35 cellular contexts compared by ENCODE assay signal in genomic region chr11:122938557-122938956, GRCh38. TPM values are rescaled to one million over a fixed set of nuclear protein-coding genes. Genes with fewer than 3 reads are reported as not detected.
"Had no signal": no experiment of that assay in that cellular context is flagged by ENCODE, and none has a peak within 500 bp of the region (broad histone marks: within the 10 kb centered on the region; RNA-seq: fewer than 3 reads in every experiment).

No MANE protein-coding gene starts in this region.

- ATAC-seq: body of pancreas had no signal

- DNase-seq: activated B cell treated with CpG ODN at 0.5 μM for 24 hours; activated CD4-positive, alpha-beta memory T cell treated with anti-CD3 and anti-CD28 coated beads for 36 hours; activated CD4-positive, alpha-beta T cell treated with anti-CD3 and anti-CD28 coated beads for 4 hours; activated CD4-positive, alpha-beta T cell treated with anti-CD3 and anti-CD28 coated beads, Interleukin-2, amount 50 U/mL, for 1 hour; activated CD4-positive, alpha-beta T cell treated with anti-CD3 and anti-CD28 coated beads, Interleukin-2, amount 50 U/mL, for 4 hours; activated CD4-positive, CD25-positive, alpha-beta regulatory T cell treated with anti-CD3 and anti-CD28 coated beads, Interleukin-2, amount 50 U/mL, for 72 hours; activated CD8-positive, alpha-beta memory T cell treated with anti-CD3 and anti-CD28 coated beads, Interleukin-2, amount 50 U/mL, for 4 hours; activated effector memory CD4-positive, alpha-beta T cell treated with anti-CD3 and anti-CD28 coated beads, Interleukin-2, amount 50 U/mL, for 16 hours; activated gamma-delta T cell treated with Interleukin-2 at 50 U/mL for 16 hours; activated naive CD4-positive, alpha-beta T cell; activated naive CD4-positive, alpha-beta T cell treated with anti-CD3 and anti-CD28 coated beads for 36 hours; activated naive CD4-positive, alpha-beta T cell treated with anti-CD3 and anti-CD28 coated beads, Interleukin-2, amount 50 U/mL, for 16 hours; activated naive CD8-positive, alpha-beta T cell treated with anti-CD3 and anti-CD28 coated beads for 36 hours; activated T-cell treated with anti-CD3 and anti-CD28 coated beads for 4 hours; activated T-cell treated with anti-CD3 and anti-CD28 coated beads, Interleukin-2, amount 50 U/mL, for 1 hour; activated T-cell treated with anti-CD3 and anti-CD28 coated beads, Interleukin-2, amount 50 U/mL, for 4 hours; activated T-cell treated with anti-CD3 and anti-CD28 coated beads, Interleukin-2, amount 50 U/mL, for 72 hours; adrenal gland; amniotic stem cell; aorta; body of pancreas; brain microvascular endothelial cell; central memory CD4-positive, alpha-beta T cell; SW 1271; T-helper 2 cell; T-helper 9 cell had no signal

- H3K36me3 Mint-ChIP-seq: activated CD4-positive, alpha-beta memory T cell treated with anti-CD3 and anti-CD28 coated beads for 36 hours; activated naive CD8-positive, alpha-beta T cell treated with anti-CD3 and anti-CD28 coated beads for 36 hours had no signal

- H3K27ac Mint-ChIP-seq: activated B cell treated with CpG ODN at 0.5 μM for 24 hours; activated CD4-positive, alpha-beta memory T cell treated with anti-CD3 and anti-CD28 coated beads for 36 hours; activated naive CD4-positive, alpha-beta T cell treated with anti-CD3 and anti-CD28 coated beads for 36 hours; activated naive CD4-positive, alpha-beta T cell treated with anti-CD3 and anti-CD28 coated beads, Interleukin-2, amount 50 U/mL, for 72 hours; activated naive CD8-positive, alpha-beta T cell treated with anti-CD3 and anti-CD28 coated beads for 36 hours; activated T-cell treated with anti-CD3 and anti-CD28 coated beads, Interleukin-2, amount 50 U/mL, for 72 hours; activated T-helper 1 cell treated with anti-CD3 and anti-CD28 coated beads, Interleukin-12 subunit alpha, Interleukin-12 subunit beta, Interleukin-2, Interleukin-4 antibody, amounts not matched to agents 30 ng/mL and 10 ng/mL and 1 ng/mL, durations not matched to agents 14 hours and 24 hours and 36 hours; activated T-helper 17 cell treated with anti-CD3 and anti-CD28 coated beads, Interleukin-2, amount 50 U/mL, for 72 hours; T-helper 1 cell treated with Interleukin-12 subunit alpha and Interleukin-12 subunit beta and Interleukin-4 antibody, amounts not matched to agents 30 μg/mL and 1 μg/mL, for 36 hours; T-helper 2 cell treated with Interferon-gamma antibody and Interleukin-4, amounts not matched to agents 5 μg/mL and 100 μg/mL, for 36 hours had no signal

- H3K4me1 Mint-ChIP-seq: activated B cell treated with CpG ODN at 0.5 μM for 24 hours; activated naive CD8-positive, alpha-beta T cell treated with anti-CD3 and anti-CD28 coated beads for 36 hours; activated T-helper 17 cell treated with anti-CD3 and anti-CD28 coated beads, Interleukin-2, amount 50 U/mL, for 72 hours had no signal

- H3K9me3 Mint-ChIP-seq: activated B cell treated with CpG ODN at 0.5 μM for 24 hours; activated CD4-positive, alpha-beta memory T cell treated with anti-CD3 and anti-CD28 coated beads for 36 hours; activated naive CD4-positive, alpha-beta T cell treated with anti-CD3 and anti-CD28 coated beads for 36 hours; activated naive CD4-positive, alpha-beta T cell treated with anti-CD3 and anti-CD28 coated beads, Interleukin-2, amount 50 U/mL, for 72 hours; activated naive CD8-positive, alpha-beta T cell treated with anti-CD3 and anti-CD28 coated beads for 36 hours; activated T-cell treated with anti-CD3 and anti-CD28 coated beads, Interleukin-2, amount 50 U/mL, for 4 hours; activated T-cell treated with anti-CD3 and anti-CD28 coated beads, Interleukin-2, amount 50 U/mL, for 72 hours; activated T-helper 1 cell treated with anti-CD3 and anti-CD28 coated beads, Interleukin-12 subunit alpha, Interleukin-12 subunit beta, Interleukin-2, Interleukin-4 antibody, amounts not matched to agents 30 ng/mL and 10 ng/mL and 1 ng/mL, durations not matched to agents 14 hours and 24 hours and 36 hours; activated T-helper 17 cell treated with anti-CD3 and anti-CD28 coated beads, Interleukin-2, amount 50 U/mL, for 72 hours; T-helper 1 cell treated with Interleukin-12 subunit alpha and Interleukin-12 subunit beta and Interleukin-4 antibody, amounts not matched to agents 30 μg/mL and 1 μg/mL, for 36 hours; T-helper 2 cell treated with Interferon-gamma antibody and Interleukin-4, amounts not matched to agents 5 μg/mL and 100 μg/mL, for 36 hours had no signal

- H3K4me3 Mint-ChIP-seq: activated B cell treated with CpG ODN at 0.5 μM for 24 hours; activated CD4-positive, alpha-beta memory T cell treated with anti-CD3 and anti-CD28 coated beads for 36 hours; activated naive CD4-positive, alpha-beta T cell treated with anti-CD3 and anti-CD28 coated beads for 36 hours; activated naive CD8-positive, alpha-beta T cell treated with anti-CD3 and anti-CD28 coated beads for 36 hours; activated T-cell treated with anti-CD3 and anti-CD28 coated beads, Interleukin-2, amount 50 U/mL, for 4 hours; activated T-cell treated with anti-CD3 and anti-CD28 coated beads, Interleukin-2, amount 50 U/mL, for 72 hours; activated T-helper 1 cell treated with anti-CD3 and anti-CD28 coated beads, Interleukin-12 subunit alpha, Interleukin-12 subunit beta, Interleukin-2, Interleukin-4 antibody, amounts not matched to agents 30 ng/mL and 10 ng/mL and 1 ng/mL, durations not matched to agents 14 hours and 24 hours and 36 hours; activated T-helper 17 cell treated with anti-CD3 and anti-CD28 coated beads, Interleukin-2, amount 50 U/mL, for 72 hours; T-helper 1 cell treated with Interleukin-12 subunit alpha and Interleukin-12 subunit beta and Interleukin-4 antibody, amounts not matched to agents 30 μg/mL and 1 μg/mL, for 36 hours; T-helper 2 cell treated with Interferon-gamma antibody and Interleukin-4, amounts not matched to agents 5 μg/mL and 100 μg/mL, for 36 hours had no signal

- H3K27me3 Mint-ChIP-seq: activated B cell treated with CpG ODN at 0.5 μM for 24 hours; activated CD4-positive, alpha-beta memory T cell treated with anti-CD3 and anti-CD28 coated beads for 36 hours; activated naive CD8-positive, alpha-beta T cell treated with anti-CD3 and anti-CD28 coated beads for 36 hours; activated T-helper 17 cell treated with anti-CD3 and anti-CD28 coated beads, Interleukin-2, amount 50 U/mL, for 72 hours had no signal

RNA-seq across cellular contexts. Expression of gene BSX, which starts 43.1 kb away (rescaled TPM):
- total RNA-seq: activated B cell treated with CpG ODN at 0.5 μM for 24 hours; activated CD4-positive, alpha-beta memory T cell treated with anti-CD3 and anti-CD28 coated beads for 36 hours; activated naive CD4-positive, alpha-beta T cell treated with anti-CD3 and anti-CD28 coated beads for 36 hours; activated naive CD4-positive, alpha-beta T cell treated with anti-CD3 and anti-CD28 coated beads, Interleukin-2, amount 50 U/mL, for 72 hours; activated naive CD8-positive, alpha-beta T cell treated with anti-CD3 and anti-CD28 coated beads for 36 hours; activated T-cell treated with anti-CD3 and anti-CD28 coated beads, Interleukin-2, amount 50 U/mL, for 4 hours; activated T-cell treated with anti-CD3 and anti-CD28 coated beads, Interleukin-2, amount 50 U/mL, for 72 hours; activated T-helper 1 cell treated with anti-CD3 and anti-CD28 coated beads, Interleukin-12 subunit alpha, Interleukin-12 subunit beta, Interleukin-2, Interleukin-4 antibody, amounts not matched to agents 30 ng/mL and 10 ng/mL and 1 ng/mL, durations not matched to agents 14 hours and 24 hours and 36 hours; activated T-helper 17 cell treated with anti-CD3 and anti-CD28 coated beads, Interleukin-2, amount 50 U/mL, for 72 hours; adrenal gland; aorta; astrocyte; body of pancreas; breast epithelium; cardiac septum; cerebellum had no signal
